ENCODE assay signal across 17 cellular contexts in the genomic region with DNA sequence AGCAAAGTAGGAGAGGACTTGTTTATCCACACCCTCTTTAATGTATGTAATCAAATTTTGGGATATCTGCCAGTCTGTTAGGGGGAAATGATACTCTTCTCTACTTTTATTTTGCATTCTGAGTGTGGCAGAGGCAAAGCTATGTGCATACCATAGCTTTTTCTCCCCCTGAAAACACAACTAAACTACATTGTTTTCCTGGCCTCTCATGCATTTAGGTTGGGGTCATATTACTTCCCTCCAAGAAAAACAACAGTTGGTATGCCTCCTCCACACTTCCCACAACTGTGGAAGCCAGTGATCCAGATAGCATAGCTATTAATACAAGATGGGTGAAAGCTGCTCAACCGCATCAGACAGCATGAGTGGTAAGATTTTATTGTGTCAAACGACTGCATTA. TPM values are rescaled to one million over a fixed set of nuclear protein-coding genes. Genes with fewer than 3 reads are reported as not detected.
DNase-seq lines count a peak whose midpoint lies in the region; ATAC-seq and TF ChIP-seq lines count a peak whose summit lies in the region.
"Had no signal": no experiment of that assay in that cellular context is flagged by ENCODE, and none has a peak within 500 bp of the region (broad histone marks: within the 10 kb centered on the region; RNA-seq: fewer than 3 reads in every experiment).

No MANE protein-coding gene starts in this region.

- H3K9me3 Mint-ChIP-seq in naive thymus-derived CD8-positive, alpha-beta T cell = no peaks in the 10 kb centered on the region
- H3K9me3 Mint-ChIP-seq: memory B cell had no signal

- no peaks in the 10 kb centered on the region for H3K27me3 Mint-ChIP-seq in naive thymus-derived CD8-positive, alpha-beta T cell
- H3K27me3 Mint-ChIP-seq: activated naive CD8-positive, alpha-beta T cell; memory B cell had no signal

- DNase-seq in AG04450 (ENCODE audit: low read depth, low spot score) (peak; percentile 74), KBM-7 (peak; percentile 65), astrocyte of the hippocampus (ENCODE audit: low read depth, low spot score) (peak; percentile 82), iris pigment epithelial cell (ENCODE audit: low read depth) (peak; percentile 72), HT-29 (ENCODE audit: low spot score) (no peak)
- DNase-seq in naive thymus-derived CD8-positive, alpha-beta T cell = no peak
- DNase-seq: DMS53; NCI-H446; pancreas; stimulated activated CD4-positive, alpha-beta T cell treated with anti-CD3 and anti-CD28 coated beads, Interleukin-15, amount 100 ng/mL, for 24 hours; T-helper 1 cell had no signal

- peak overlapping the region in 3 of 10 donors; percentile 26 to 73 (median 51) for H3K27ac Mint-ChIP-seq in naive thymus-derived CD8-positive, alpha-beta T cell
- H3K27ac Mint-ChIP-seq: memory B cell had no signal

- peaks cover 0 to 51% (median 5%) of the 10 kb centered on the region in 3 donors for H3K36me3 Mint-ChIP-seq in naive thymus-derived CD8-positive, alpha-beta T cell

- POLR2A ChIA-PET in AG04450 (lab: Yijun Ruan, JAX) = interaction anchor here (0.6 to 2.6 kb wide), 6 partner anchors 20 to 195 kb away, joined by 3 to 17 read pairs (median 4); no protein-coding TSS in a partner anchor
- POLR2A ChIA-PET in naive thymus-derived CD8-positive, alpha-beta T cell (lab: Charles Lee) = interaction anchor here (1.2 to 1.4 kb wide), 3 partner anchors 17 to 23 kb away, joined by 4 to 5 read pairs (median 4); no protein-coding TSS in a partner anchor

- TF ChIP-seq CTCF in AG04450 (IDR thresholded peaks at IDR 0.05; ENCODE audit: low read depth, low read length) = no peak

- in situ Hi-C loops in KBM-7 (cut with MboI; ENCODE audit: low pct_unique_long_range_greater_than_20kb, low sequenced_read_pairs) = no loop called here

- no peak overlapping the region for H3K27ac ChIP-seq in AG04450 (ENCODE audit: low read depth, low read length)
- H3K27ac ChIP-seq: esophagus muscularis mucosa, pancreas had no signal

- no peaks in the 10 kb centered on the region for H3K27me3 ChIP-seq in AG04450 (ENCODE audit: control insufficient read depth, insufficient read depth, low read length)
- H3K27me3 ChIP-seq: esophagus muscularis mucosa, pancreas had no signal

- ATAC-seq in GM19463 (IDR thresholded peaks at IDR 0.05; ENCODE audit: unreplicated experiment) (no peak), GM21526 (IDR thresholded peaks at IDR 0.05; ENCODE audit: low FRiP score, unreplicated experiment) (no peak)
- no peak for ATAC-seq in naive thymus-derived CD8-positive, alpha-beta T cell
- ATAC-seq: Panc1, pancreas had no signal

- H3K4me3 Mint-ChIP-seq in naive thymus-derived CD8-positive, alpha-beta T cell = no peak overlapping the region
- H3K4me3 Mint-ChIP-seq: activated naive CD8-positive, alpha-beta T cell; memory B cell had no signal

- H3K4me1 Mint-ChIP-seq in naive thymus-derived CD8-positive, alpha-beta T cell = peaks cover 10 to 29% (median 17%) of the 10 kb centered on the region in 4 donors

- CTCF ChIA-PET in AG04450 (lab: Charles Lee) = no interaction called here

- no peaks in the 10 kb centered on the region for H3K9me3 ChIP-seq in AG04450 (ENCODE audit: control insufficient read depth, insufficient read depth, low read length)
- H3K9me3 ChIP-seq: esophagus muscularis mucosa, pancreas had no signal

- no peak overlapping the region for H3K4me3 ChIP-seq in AG04450 (ENCODE audit: low read depth, low read length)
- H3K4me3 ChIP-seq: esophagus muscularis mucosa, pancreas had no signal

RNA-seq across cellular contexts. Expression of a gene that starts 6.9 kb away (rescaled TPM):
- 3,614 and 3,910 TPM in 2 replicates for polyA plus RNA-seq in AG04450 (2011; rRNA removed)
- polyA minus RNA-seq in AG04450 (2011; rRNA and poly(A)+ RNA removed) = 1,474 and 1,844 TPM in 2 replicates
- 1,000 to 10,000 TPM; 2,184 to 2,265 TPM for total RNA-seq in naive thymus-derived CD8-positive, alpha-beta T cell
- 1,000 to 10,000 TPM; 5,952 to 6,458 (median 6,299) TPM for polyA plus RNA-seq in naive thymus-derived CD8-positive, alpha-beta T cell
- 1,130 and 1,186 TPM in 2 replicates for total RNA-seq in HT-29 (2014; rRNA removed; shearing (Covaris generic))

RNA-seq across cellular contexts. Expression of a gene that starts 7.0 kb away (rescaled TPM):
- 6.5 and 10.4 TPM in 2 replicates for polyA plus RNA-seq in AG04450 (2011; rRNA removed)
- polyA minus RNA-seq in AG04450 (2011; rRNA and poly(A)+ RNA removed) = 4.6 and 4.7 TPM in 2 replicates
- 1 to 10 TPM; 6.2 to 6.4 TPM for total RNA-seq in naive thymus-derived CD8-positive, alpha-beta T cell
- polyA plus RNA-seq in naive thymus-derived CD8-positive, alpha-beta T cell = 1 to 10 TPM; 2.8 to 4.6 (median 4.1) TPM
- total RNA-seq in HT-29 (2014; rRNA removed; shearing (Covaris generic)) = 1.2 and 2.2 TPM in 2 replicates

RNA-seq across cellular contexts. Expression of a gene that starts 21.3 kb away (rescaled TPM):
- 22.9 and 29.1 TPM in 2 replicates for polyA plus RNA-seq in AG04450 (2011; rRNA removed)
- polyA minus RNA-seq in AG04450 (2011; rRNA and poly(A)+ RNA removed) = 34.9 and 60.4 TPM in 2 replicates
- total RNA-seq in naive thymus-derived CD8-positive, alpha-beta T cell = 10 to 100 TPM; 52.2 to 56.7 TPM
- 10 to 100 TPM; 23.4 to 46.3 (median 31.7) TPM for polyA plus RNA-seq in naive thymus-derived CD8-positive, alpha-beta T cell
- total RNA-seq in HT-29 (2014; rRNA removed; shearing (Covaris generic)) = 10.9 and 12.9 TPM in 2 replicates

Comparison
In these comparisons a context has a peak if more than half of its experiments do, and no peak if none do; other contexts are left out.
1. DNase-seq: peak in AG04450 (single experiment), KBM-7 (single experiment), astrocyte of the hippocampus (single experiment) and iris pigment epithelial cell (single experiment); none in naive thymus-derived CD8-positive, alpha-beta T cell (0 of 10) and HT-29 (single experiment).